8 cellular contexts compared by ENCODE assay signal in the genomic region with DNA sequence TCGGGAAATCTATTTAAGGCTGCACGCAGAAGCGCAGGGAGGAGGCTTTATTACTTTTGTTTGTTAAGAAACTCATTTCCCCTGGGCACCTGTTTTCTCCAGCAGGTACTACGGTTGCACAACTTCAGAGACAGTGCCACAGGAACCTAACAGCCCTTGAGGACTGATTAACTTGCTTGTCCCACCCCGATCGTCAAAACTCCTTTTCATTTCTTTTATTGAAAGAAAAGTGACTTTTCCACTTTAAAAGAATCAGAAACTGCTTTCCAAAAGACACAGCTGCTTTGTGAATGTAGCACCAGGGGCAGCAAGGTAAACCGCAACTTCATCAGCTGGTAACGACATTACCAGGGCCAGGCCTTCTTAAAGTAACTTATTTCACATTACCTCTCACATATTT. TPM values are rescaled to one million over a fixed set of nuclear protein-coding genes. Genes with fewer than 3 reads are reported as not detected.
DNase-seq lines count a peak whose midpoint lies in the region; ATAC-seq, FAIRE-seq and TF ChIP-seq lines count a peak whose summit lies in the region.

No MANE protein-coding gene starts in this region.

- intact Hi-C loops in heart left ventricle (cut with DNase I) (loop anchor here (2.0 to 10.0 kb wide), 9 partner anchors 36 to 301 kb away; partner anchors contain the start of genes ING1 (in 6 of the 10) and CARS2 (in 1 of the 10)), Right ventricle myocardium superior (cut with DNase I) (loop anchor here (5.0 to 10.0 kb wide), 3 partner anchors 41 to 311 kb away; partner anchors contain the start of gene ING1)

- TF ChIP-seq POLR2A in heart left ventricle (IDR thresholded peaks at IDR 0.05), result no peak

- peak overlapping the region; percentile 96 to 97 for H3K4me3 Mint-ChIP-seq in stimulated activated naive B cell treated with anti-CD40 and anti-IgM and Interleukin-4, amounts not matched to agents 10 μg/mL and 1 μg/mL and 100 μg/mL, for 72 hours

- no peaks in the 10 kb centered on the region for H3K9me3 ChIP-seq in heart left ventricle
- H3K9me3 ChIP-seq in iPS DF 6.9 (ENCODE audit: control insufficient read depth, insufficient read depth, low read length), result no peaks in the 10 kb centered on the region

- H3K27ac Mint-ChIP-seq in stimulated activated naive B cell treated with anti-CD40 and anti-IgM and Interleukin-4, amounts not matched to agents 10 μg/mL and 1 μg/mL and 100 μg/mL, for 72 hours, result peak overlapping the region; percentile 91

- H3K4me1 ChIP-seq in heart left ventricle (peaks cover 17 to 71% (median 55%) of the 10 kb centered on the region in 12 donors), iPS DF 6.9 (ENCODE audit: control insufficient read depth, insufficient read depth, low read length) (peaks cover 4% of the 10 kb centered on the region)

- no peak for DNase-seq in heart left ventricle
- no peak for DNase-seq in Right ventricle myocardium superior
- no peak for DNase-seq in iPS DF 6.9 (ENCODE audit: low read depth, low spot score)
- DNase-seq in stimulated activated naive B cell treated with anti-CD40 and anti-IgM and Interleukin-4, amounts not matched to agents 10 μg/mL and 1 μg/mL and 100 μg/mL, for 72 hours, result no peak
- no peak for DNase-seq in D721Med (ENCODE audit: insufficient read length, low spot score)
- DNase-seq in activated effector memory CD4-positive, alpha-beta T cell treated with Interleukin-2 at 50 U/mL for 16 hours, result no peak
- no peak for DNase-seq in epidermal melanocyte (ENCODE audit: insufficient read length, low spot score)

- H3K27me3 ChIP-seq in heart left ventricle (no peaks in the 10 kb centered on the region), iPS DF 6.9 (ENCODE audit: control insufficient read depth, insufficient read depth, low read length) (no peaks in the 10 kb centered on the region)

- peaks cover 0 to 33% (median 21%) of the 10 kb centered on the region in 9 donors for H3K36me3 ChIP-seq in heart left ventricle
- H3K36me3 ChIP-seq in iPS DF 6.9 (ENCODE audit: control insufficient read depth, insufficient read depth, low read length), result no peaks in the 10 kb centered on the region; the same call in none of the 2 replicates

- 0 to 3% (median 1%) methylated on average over 8 of the region's 8 CpGs for WGBS in heart left ventricle, 4 donors
- no CpG with 5 or more reads among the region's 8 CpGs for WGBS in iPS DF 6.9 (ENCODE audit: insufficient coverage, insufficient read length)

- peaks cover 25 to 66% of the 10 kb centered on the region in 2 donors for H3K4me1 Mint-ChIP-seq in stimulated activated naive B cell treated with anti-CD40 and anti-IgM and Interleukin-4, amounts not matched to agents 10 μg/mL and 1 μg/mL and 100 μg/mL, for 72 hours

- H3K27me3 Mint-ChIP-seq in stimulated activated naive B cell treated with anti-CD40 and anti-IgM and Interleukin-4, amounts not matched to agents 10 μg/mL and 1 μg/mL and 100 μg/mL, for 72 hours, result no peaks in the 10 kb centered on the region

- H3K36me3 Mint-ChIP-seq in stimulated activated naive B cell treated with anti-CD40 and anti-IgM and Interleukin-4, amounts not matched to agents 10 μg/mL and 1 μg/mL and 100 μg/mL, for 72 hours, result peaks cover 8 to 25% of the 10 kb centered on the region in 2 donors

- ATAC-seq in heart left ventricle (no peak), Right ventricle myocardium superior (ENCODE audit: poor library complexity) (no peak)
- ATAC-seq in stimulated activated naive B cell treated with anti-CD40 and anti-IgM and Interleukin-4, amounts not matched to agents 10 μg/mL and 1 μg/mL and 100 μg/mL, for 72 hours (replicated peaks), result no peak

- no peaks in the 10 kb centered on the region for H3K9me3 Mint-ChIP-seq in stimulated activated naive B cell treated with anti-CD40 and anti-IgM and Interleukin-4, amounts not matched to agents 10 μg/mL and 1 μg/mL and 100 μg/mL, for 72 hours

- peak overlapping the region; percentile 71 to 99 (median 96) for H3K4me3 ChIP-seq in heart left ventricle
- H3K4me3 ChIP-seq in WI38 (ENCODE audit: low read depth, low read length), result peak overlapping the region; percentile 94
- H3K4me3 ChIP-seq in iPS DF 6.9 (ENCODE audit: low read length), result peak overlapping the region; percentile 100; the same call in 1 of the 2 replicates

- no peak for FAIRE-seq in D721Med (lab: Jason Lieb, UNC)

- TF ChIP-seq CTCF in heart left ventricle (IDR thresholded peaks at IDR 0.05), result no peak
- TF ChIP-seq CTCF in WI38 (IDR thresholded peaks at IDR 0.05; ENCODE audit: low read depth, low read length), result no peak
- TF ChIP-seq CTCF in D721Med (IDR thresholded peaks at IDR 0.05; ENCODE audit: insufficient read depth, missing control alignments), result no peak

- H3K27ac ChIP-seq in heart left ventricle, result peak overlapping the region; percentile 90 to 100 (median 100)
- H3K27ac ChIP-seq in iPS DF 6.9 (ENCODE audit: low read length), result no peak overlapping the region

RNA-seq across cellular contexts. Expression of gene ANKRD10, which starts 1.5 kb away (rescaled TPM):
- total RNA-seq in heart left ventricle, result 10 to 100 TPM; 37.9 to 81.3 (median 49.7) TPM
- polyA plus RNA-seq in heart left ventricle, result 10 to 100 TPM; 37.7 to 43.4 TPM
- 45.3 TPM for total RNA-seq in Right ventricle myocardium superior
